In the genomic region with DNA sequence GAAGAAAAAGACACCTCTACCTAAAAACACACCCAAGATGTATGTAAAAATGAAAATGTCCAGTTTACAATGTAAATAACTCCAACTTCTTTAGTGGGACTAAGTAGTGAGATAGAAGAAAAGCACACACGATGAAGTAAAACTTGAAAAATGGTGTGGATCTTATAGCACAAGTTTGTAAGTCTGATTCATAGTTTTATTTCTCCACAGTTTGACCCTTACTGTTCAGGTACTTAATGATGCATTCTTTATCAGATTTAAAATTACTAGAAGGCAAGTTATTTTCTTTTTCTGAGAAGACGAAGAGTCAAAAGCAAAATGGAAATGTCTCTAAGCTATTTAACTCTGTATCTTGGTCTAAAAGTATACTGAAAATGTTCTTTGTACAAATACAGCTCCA, we compare ENCODE assay signal across 24 cellular contexts. TPM values are rescaled to one million over a fixed set of nuclear protein-coding genes. Genes with fewer than 3 reads are reported as not detected.
A peak's percentile ranks its signal among the peaks of the same experiment; 100 is the strongest.
DNase-seq lines count a peak whose midpoint lies in the region; ATAC-seq and TF ChIP-seq lines count a peak whose summit lies in the region.
"Had no signal": no experiment of that assay in that cellular context is flagged by ENCODE, and none has a peak within 500 bp of the region (broad histone marks: within the 10 kb centered on the region; RNA-seq: fewer than 3 reads in every experiment).

No MANE protein-coding gene starts in this region.

- H3K36me3 Mint-ChIP-seq in activated naive CD4-positive, alpha-beta T cell treated with anti-CD3 and anti-CD28 coated beads for 36 hours (ENCODE audit: low read depth) = peaks cover 85% of the 10 kb centered on the region
- H3K36me3 Mint-ChIP-seq in activated naive CD8-positive, alpha-beta T cell treated with anti-CD3 and anti-CD28 coated beads, Interleukin-2, amount 50 U/mL, for 24 hours (ENCODE audit: low read depth) = peaks cover 95% of the 10 kb centered on the region

- no peak for TF ChIP-seq CTCF in Loucy (conservative IDR thresholded peaks at IDR 0.05; ENCODE audit: low read length)

- no peak overlapping the region for H3K4ac ChIP-seq in mesenchymal stem cell (ENCODE audit: low read depth in 1 of 2, low read length in 2 of 2)

- H3K9me3 ChIP-seq in Loucy (ENCODE audit: insufficient read depth, low read depth, low read length) (no peaks in the 10 kb centered on the region), mesenchymal stem cell (ENCODE audit: control insufficient read depth, low read length) (no peaks in the 10 kb centered on the region)
- H3K9me3 ChIP-seq: tibial artery had no signal

- H3K9me3 Mint-ChIP-seq in activated naive CD4-positive, alpha-beta T cell treated with anti-CD3 and anti-CD28 coated beads for 36 hours = no peaks in the 10 kb centered on the region
- H3K9me3 Mint-ChIP-seq in activated naive CD8-positive, alpha-beta T cell treated with anti-CD3 and anti-CD28 coated beads, Interleukin-2, amount 50 U/mL, for 24 hours = no peaks in the 10 kb centered on the region
- H3K9me3 Mint-ChIP-seq: activated naive CD8-positive, alpha-beta T cell treated with anti-CD3 and anti-CD28 coated beads, Interleukin-2, amount 10 ng/mL, durations not matched to agents 7 days and 5 days; memory B cell had no signal

- no peak overlapping the region for H3K9ac ChIP-seq in Loucy (ENCODE audit: low read depth, low read length, poor library complexity, severe bottlenecking)
- H3K9ac ChIP-seq in mesenchymal stem cell (ENCODE audit: low read length) = no peak overlapping the region

- no peak overlapping the region for H3K14ac ChIP-seq in mesenchymal stem cell (ENCODE audit: low read length in 2 of 2)

- H3K27ac Mint-ChIP-seq in activated naive CD4-positive, alpha-beta T cell treated with anti-CD3 and anti-CD28 coated beads for 36 hours = peak overlapping the region; percentile 62
- peak overlapping the region; percentile 81 for H3K27ac Mint-ChIP-seq in activated naive CD8-positive, alpha-beta T cell treated with anti-CD3 and anti-CD28 coated beads, Interleukin-2, amount 50 U/mL, for 24 hours
- H3K27ac Mint-ChIP-seq: activated naive CD8-positive, alpha-beta T cell treated with anti-CD3 and anti-CD28 coated beads, Interleukin-2, amount 10 ng/mL, durations not matched to agents 7 days and 5 days; memory B cell had no signal

- no peak overlapping the region for H2BK12ac ChIP-seq in mesenchymal stem cell (ENCODE audit: low read length in 2 of 2)

- H2BK15ac ChIP-seq in mesenchymal stem cell (ENCODE audit: low read depth, poor library complexity, severe bottlenecking) = no peak overlapping the region

- intact Hi-C loops in activated naive CD4-positive, alpha-beta T cell treated with anti-CD3 and anti-CD28 coated beads for 36 hours (cut with micrococcal nuclease) = loop anchor here (1.0 to 2.0 kb wide), 2 partner anchors 18 to 147 kb away; no protein-coding TSS in a partner anchor

- H3K27ac ChIP-seq in mesenchymal stem cell (ENCODE audit: low read length, poor library complexity, severe bottlenecking) = no peak overlapping the region
- H3K27ac ChIP-seq: brain microvascular endothelial cell, coronary artery, tibial artery had no signal

- H3K36me3 ChIP-seq in Loucy (ENCODE audit: insufficient read depth, low read length) (peaks cover 20% of the 10 kb centered on the region; the same call in 1 of the 2 replicates), mesenchymal stem cell (ENCODE audit: control insufficient read depth in 1 of 2, insufficient read depth in 2 of 2, low read depth in 1 of 2, low read length in 2 of 2) (peaks cover 7 to 50% of the 10 kb centered on the region in 2 experiments)

- peaks cover 74% of the 10 kb centered on the region for H3K79me2 ChIP-seq in Loucy (ENCODE audit: insufficient read depth, low read length)

- no peaks in the 10 kb centered on the region for H3K9me2 ChIP-seq in Loucy (replicated peaks; ENCODE audit: low read depth, low read length)

- no peak overlapping the region for H2BK5ac ChIP-seq in mesenchymal stem cell (ENCODE audit: low read depth, low read length, poor library complexity, severe bottlenecking)

- H2BK120ac ChIP-seq in mesenchymal stem cell (ENCODE audit: low read depth, low read length) = no peak overlapping the region

- no CpG with 5 or more reads among the region's 2 CpGs for WGBS in mesenchymal stem cell

- no peaks in the 10 kb centered on the region for H3F3A ChIP-seq in Loucy (ENCODE audit: low read depth)

- H3K4me1 Mint-ChIP-seq in activated naive CD4-positive, alpha-beta T cell treated with anti-CD3 and anti-CD28 coated beads for 36 hours (ENCODE audit: low read depth) = peaks cover 61% of the 10 kb centered on the region
- peaks cover 64% of the 10 kb centered on the region for H3K4me1 Mint-ChIP-seq in activated naive CD8-positive, alpha-beta T cell treated with anti-CD3 and anti-CD28 coated beads, Interleukin-2, amount 50 U/mL, for 24 hours

- H4K8ac ChIP-seq in mesenchymal stem cell (ENCODE audit: low read length) = no peak overlapping the region

- ATAC-seq in activated naive CD8-positive, alpha-beta T cell treated with anti-CD3 and anti-CD28 coated beads, Interleukin-2, amount 50 U/mL, for 24 hours = no peak
- ATAC-seq in HG02642 (IDR thresholded peaks at IDR 0.05; ENCODE audit: poor library complexity, unreplicated experiment) = no peak
- ATAC-seq: HCT116 had no signal

- peak overlapping the region; percentile 44 for H3K4me3 Mint-ChIP-seq in activated naive CD4-positive, alpha-beta T cell treated with anti-CD3 and anti-CD28 coated beads for 36 hours
- H3K4me3 Mint-ChIP-seq in activated naive CD8-positive, alpha-beta T cell treated with anti-CD3 and anti-CD28 coated beads, Interleukin-2, amount 50 U/mL, for 24 hours = peak overlapping the region; percentile 98
- H3K4me3 Mint-ChIP-seq: activated naive CD8-positive, alpha-beta T cell treated with anti-CD3 and anti-CD28 coated beads, Interleukin-2, amount 10 ng/mL, durations not matched to agents 7 days and 5 days; memory B cell had no signal

- H3K27me3 Mint-ChIP-seq in activated naive CD4-positive, alpha-beta T cell treated with anti-CD3 and anti-CD28 coated beads for 36 hours (ENCODE audit: low read depth) = no peaks in the 10 kb centered on the region
- H3K27me3 Mint-ChIP-seq in activated naive CD8-positive, alpha-beta T cell treated with anti-CD3 and anti-CD28 coated beads, Interleukin-2, amount 50 U/mL, for 24 hours = no peaks in the 10 kb centered on the region
- H3K27me3 Mint-ChIP-seq: activated naive CD8-positive, alpha-beta T cell treated with anti-CD3 and anti-CD28 coated beads, Interleukin-2, amount 10 ng/mL, durations not matched to agents 7 days and 5 days; memory B cell had no signal

- H4K91ac ChIP-seq in mesenchymal stem cell (ENCODE audit: low read length) = no peak overlapping the region

- H3K79me1 ChIP-seq in mesenchymal stem cell (replicated peaks; ENCODE audit: low read length, poor library complexity, severe bottlenecking) = peaks cover 5% of the 10 kb centered on the region

- peaks cover 54% of the 10 kb centered on the region for H4K20me1 ChIP-seq in Loucy (ENCODE audit: insufficient read depth, low read length, poor library complexity, severe bottlenecking)

- H3K27me3 ChIP-seq in Loucy (ENCODE audit: insufficient read depth, low read length, poor library complexity, severe bottlenecking) (no peaks in the 10 kb centered on the region), mesenchymal stem cell (ENCODE audit: control insufficient read depth in 1 of 2, insufficient read depth in 1 of 2, low read length in 2 of 2) (no peaks in the 10 kb centered on the region)
- H3K27me3 ChIP-seq: brain microvascular endothelial cell, tibial artery had no signal

- CTCF ChIA-PET in activated naive CD4-positive, alpha-beta T cell treated with anti-CD3 and anti-CD28 coated beads for 36 hours (lab: Charles Lee) = interaction anchor here (1.1 to 1.5 kb wide), 3 partner anchors 65 to 184 kb away, joined by 3 to 5 read pairs (median 4); no protein-coding TSS in a partner anchor

- H3K18ac ChIP-seq in mesenchymal stem cell (ENCODE audit: low read depth in 1 of 2, low read length in 2 of 2) = no peak overlapping the region

- H3K4me2 ChIP-seq in Loucy (ENCODE audit: low read depth, low read length, poor library complexity, severe bottlenecking) (peak overlapping the region; percentile 50), mesenchymal stem cell (ENCODE audit: low read length, poor library complexity, severe bottlenecking) (no peak overlapping the region)

- no peak overlapping the region for H3K23ac ChIP-seq in mesenchymal stem cell (ENCODE audit: low read length in 2 of 2)

- DNase-seq in activated naive CD4-positive, alpha-beta T cell treated with anti-CD3 and anti-CD28 coated beads for 36 hours = no peak
- DNase-seq in activated naive CD4-positive, alpha-beta T cell treated with Interleukin-2 at 50 U/mL for 16 hours = no peak
- DNase-seq in activated naive CD8-positive, alpha-beta T cell treated with anti-CD3 and anti-CD28 coated beads, Interleukin-2, amount 50 U/mL, for 24 hours = no peak
- peak; percentile 40 for DNase-seq in mesenchymal stem cell
- DNase-seq in superior temporal gyrus (ENCODE audit: extremely low spot score) = no peak
- no peak for DNase-seq in COLO829 (ENCODE audit: low spot score)
- DNase-seq: activated CD4-positive, CD25-positive, alpha-beta regulatory T cell treated with anti-CD3 and anti-CD28 coated beads, Interleukin-2, amount 50 U/mL, for 72 hours; activated CD8-positive, alpha-beta memory T cell treated with anti-CD3 and anti-CD28 coated beads, Interleukin-2, amount 50 U/mL, for 4 hours; activated naive CD8-positive, alpha-beta T cell treated with anti-CD3 and anti-CD28 coated beads, Interleukin-2, amount 10 ng/mL, durations not matched to agents 7 days and 5 days; brain microvascular endothelial cell; DMS 273 treated with DMSO at 0.1 percent for 48 hours; GF-D8; NCI-H187; NCI-H69; small intestine; stimulated activated CD4-positive, alpha-beta T cell treated with anti-CD3 and anti-CD28 coated beads, Interleukin-2, amount 100 ng/mL, for 48 hours; stimulated activated naive CD4-positive, alpha-beta T cell; T1000; tibial artery had no signal

- peaks cover 54% of the 10 kb centered on the region for H3K4me1 ChIP-seq in Loucy (ENCODE audit: insufficient read depth, low read length, poor library complexity, severe bottlenecking)
- no peaks in the 10 kb centered on the region for H3K4me1 ChIP-seq in mesenchymal stem cell (ENCODE audit: control insufficient read depth, insufficient read depth, low read depth, low read length)

- H3K4me3 ChIP-seq in Loucy (ENCODE audit: low read length, poor library complexity, severe bottlenecking) = no peak overlapping the region
- no peak overlapping the region for H3K4me3 ChIP-seq in mesenchymal stem cell (ENCODE audit: insufficient read depth in 1 of 2, low read depth in 1 of 2, low read length in 2 of 2)
- H3K4me3 ChIP-seq: tibial artery had no signal

- H2AFZ ChIP-seq in Loucy (ENCODE audit: low read length) (no peak overlapping the region), mesenchymal stem cell (ENCODE audit: low read depth, low read length) (no peak overlapping the region)

- no peak overlapping the region for H2AK5ac ChIP-seq in mesenchymal stem cell (ENCODE audit: low read length, severe bottlenecking)

RNA-seq across cellular contexts. Expression of a gene that starts 6.1 kb away (rescaled TPM):
- total RNA-seq in activated naive CD4-positive, alpha-beta T cell treated with anti-CD3 and anti-CD28 coated beads for 36 hours = 1,000 to 10,000 TPM in 1 of 2 experiments, 100 to 1,000 TPM in 1; 932 to 1,015 TPM
- 61.9 TPM for polyA plus RNA-seq in mesenchymal stem cell (2013, experiment 1 of 2)
- polyA plus RNA-seq in mesenchymal stem cell (2013, experiment 2 of 2) = 63.3 TPM
